In genomic region chr1:192575499-192576189, GRCh38 we compare ENCODE assay signal across 1 cellular context.
TF ChIP-seq lines count a peak whose summit lies in the region.

RGS1 (plus strand) TSS chr1:192575773; CDS start chr1:192575793, 20 bp downstream.

TF ChIP-seq in liver, 16 proteins besides CTCF, POLR2A, EP300 and RAD21:
- no peak for TF ChIP-seq REST (IDR thresholded peaks at IDR 0.05)
- peak; percentile 60 for TF ChIP-seq TAF1 (conservative IDR thresholded peaks at IDR 0.05)
- peak; percentile 35 for TF ChIP-seq YY1 (IDR thresholded peaks at IDR 0.05)
